In genomic region chr7:149147072-149147729, GRCh38 we compare ENCODE assay signal across 8 cellular contexts. TPM values are rescaled to one million over a fixed set of nuclear protein-coding genes. Genes with fewer than 3 reads are reported as not detected.
DNase-seq lines count a peak whose midpoint lies in the region; ATAC-seq and TF ChIP-seq lines count a peak whose summit lies in the region.

ZNF398 (plus strand) TSS chr7:149147453; CDS start chr7:149147743, 290 bp downstream.

- peaks cover 26% of the 10 kb centered on the region for H3K4me1 Mint-ChIP-seq in chondrocyte (ENCODE audit: low read depth)

- ATAC-seq in GM18873 (IDR thresholded peaks at IDR 0.05; ENCODE audit: low FRiP score, unreplicated experiment): peak; percentile 51
- peak; percentile 61 for ATAC-seq in HG03108 (IDR thresholded peaks at IDR 0.05; ENCODE audit: unreplicated experiment)

- H3K36me3 Mint-ChIP-seq in chondrocyte (ENCODE audit: low read depth): no peaks in the 10 kb centered on the region

- TF ChIP-seq CTCF in chondrocyte (IDR thresholded peaks at IDR 0.05): peak; percentile 85

- H3K27me3 Mint-ChIP-seq in chondrocyte (ENCODE audit: low read depth): no peaks in the 10 kb centered on the region

- no peaks in the 10 kb centered on the region for H3K9me3 Mint-ChIP-seq in chondrocyte (ENCODE audit: low read depth)

- peak within 1 kb of the TSS; percentile 88 for H3K4me3 Mint-ChIP-seq in chondrocyte (ENCODE audit: unreplicated experiment)

- peak; percentile 98 for DNase-seq in AG20443 (ENCODE audit: low spot score)
- DNase-seq in NCI-H446 (lab: John Stamatoyannopoulos, UW): peak; percentile 43 to 72
- DNase-seq in activated CD4-positive, alpha-beta T cell treated with anti-CD3 and anti-CD28 coated beads for 24 hours (ENCODE audit: low read depth in 2 of 2): peak; percentile 71 to 74
- DNase-seq in chondrocyte (ENCODE audit: low spot score): no peak
- peak; percentile 76 to 81 for DNase-seq in stimulated activated CD4-positive, alpha-beta T cell treated with anti-CD3 and anti-CD28 coated beads, Interleukin-1b, Interleukin-23, amount 100 ng/mL, for 4 hours (ENCODE audit: low read depth in 2 of 2)

- peak within 1 kb of the TSS; percentile 73 for H3K27ac ChIP-seq in layer of hippocampus (ENCODE audit: low read depth, low read length)

- H3K27me3 ChIP-seq in layer of hippocampus (ENCODE audit: control insufficient read depth, insufficient read depth, low read length): no peaks in the 10 kb centered on the region

- peak within 1 kb of the TSS; percentile 96 for H3K27ac Mint-ChIP-seq in chondrocyte (ENCODE audit: unreplicated experiment)

RNA-seq across cellular contexts. Expression of gene ZNF398, which starts in this region (rescaled TPM):
- total RNA-seq in chondrocyte: 14.9 to 18.1 TPM (median 15.8 TPM) in 3 replicates
